In genomic region chr19:58396691-58397532, GRCh38 we compare ENCODE assay signal across 16 cellular contexts. TPM values are rescaled to one million over a fixed set of nuclear protein-coding genes. Genes with fewer than 3 reads are reported as not detected.
A peak's percentile ranks its signal among the peaks of the same experiment; 100 is the strongest.
DNase-seq lines count a peak whose midpoint lies in the region; FAIRE-seq and TF ChIP-seq lines count a peak whose summit lies in the region.
"Had no signal": no experiment of that assay in that cellular context is flagged by ENCODE, and none has a peak within 500 bp of the region (broad histone marks: within the 10 kb centered on the region; RNA-seq: fewer than 3 reads in every experiment).

No MANE protein-coding gene starts in this region.

- H3K4me3 ChIP-seq in iPS DF 6.9 (ENCODE audit: low read length): peak overlapping the region; percentile 21; the same call in 1 of the 2 replicates
- H3K4me3 ChIP-seq: colonic mucosa had no signal

- H3K36me3 ChIP-seq in iPS DF 6.9 (ENCODE audit: control insufficient read depth, insufficient read depth, low read length): peaks cover 23% of the 10 kb centered on the region

- peaks cover 10% of the 10 kb centered on the region; the same call in 1 of the 2 replicates for H3K4me1 ChIP-seq in iPS DF 6.9 (ENCODE audit: control insufficient read depth, insufficient read depth, low read length)

- no peaks in the 10 kb centered on the region; the same call in 1 of the 2 replicates for H3K27me3 ChIP-seq in iPS DF 6.9 (ENCODE audit: control insufficient read depth, insufficient read depth, low read length)

- TF ChIP-seq CTCF in GM20000 (IDR thresholded peaks at IDR 0.05; ENCODE audit: extremely low read depth, missing control alignments): no peak

- FAIRE-seq in frontal cortex (lab: Jason Lieb, UNC): no peak
- FAIRE-seq: GM18507 had no signal

- no peak overlapping the region for H3K27ac ChIP-seq in iPS DF 6.9 (ENCODE audit: low read length)
- H3K27ac ChIP-seq: colonic mucosa, GM23248, transverse colon had no signal

- DNase-seq in GM20000 (ENCODE audit: low spot score) (peak; percentile 18), iPS DF 6.9 (ENCODE audit: low read depth, low spot score) (no peak), retina (peak; percentile 52), frontal cortex (ENCODE audit: low spot score in 2 of 2) (no peak), Ammon's horn (ENCODE audit: low spot score) (no peak), DMS79 treated with DMSO at 0.1 percent for 48 hours (lab: John Stamatoyannopoulos, UW) (no peak)
- DNase-seq: activated CD4-positive, alpha-beta memory T cell treated with anti-CD3 and anti-CD28 coated beads for 36 hours; colonic mucosa; EL; NCI-H748 treated with DMSO at 0.1 percent for 48 hours; OCI-M1; transverse colon had no signal

- WGBS in iPS DF 6.9 (ENCODE audit: insufficient coverage, insufficient read length): no CpG with 5 or more reads among the region's 58 CpGs

- no peaks in the 10 kb centered on the region for H3K9me3 ChIP-seq in iPS DF 6.9 (ENCODE audit: control insufficient read depth, insufficient read depth, low read length)
- H3K9me3 ChIP-seq: colonic mucosa, transverse colon had no signal

TF ChIP-seq in PFSK-1, 5 proteins besides CTCF, POLR2A, EP300 and RAD21:
- 0 out of 2 replicates have a peak, but pooled peaks have one; percentile 29 for TF ChIP-seq POLR2AphosphoS5 (IDR thresholded peaks at IDR 0.05; ENCODE audit: low read depth, low read length)
- TF ChIP-seq SIN3A (IDR thresholded peaks at IDR 0.05; ENCODE audit: borderline replicate concordance, insufficient read depth, low read length): no peak

RNA-seq across cellular contexts. Expression of gene RNF225, which starts 1.5 kb away (rescaled TPM):
- polyA plus RNA-seq in PFSK-1 (2012; ENCODE audit: insufficient read length, low read depth): 0.29 TPM
- total RNA-seq in frontal cortex: not detected
- total RNA-seq: colonic mucosa, GM23248, left lobe of liver, transverse colon had no signal
- polyA plus RNA-seq: GM23248 had no signal

RNA-seq across cellular contexts. Expression of gene RPS5, which starts 9.8 kb away (rescaled TPM):
- 5,346 TPM for polyA plus RNA-seq in PFSK-1 (2012; ENCODE audit: insufficient read length, low read depth)
- total RNA-seq in frontal cortex: 2,200 TPM

RNA-seq across cellular contexts. Expression of gene ZNF584, which starts 11.5 kb away (rescaled TPM):
- 15.5 TPM for polyA plus RNA-seq in PFSK-1 (2012; ENCODE audit: insufficient read length, low read depth)
- total RNA-seq in frontal cortex: 11.8 TPM

RNA-seq across cellular contexts. Expression of gene ZNF837, which starts 16.1 kb away (rescaled TPM):
- polyA plus RNA-seq in PFSK-1 (2012; ENCODE audit: insufficient read length, low read depth): 4.5 TPM
- total RNA-seq in frontal cortex: 2.4 TPM

RNA-seq across cellular contexts. Expression of gene ZNF497, which starts 34.4 kb away (rescaled TPM):
- polyA plus RNA-seq in PFSK-1 (2012; ENCODE audit: insufficient read length, low read depth): 4.9 TPM
- 6.1 TPM for total RNA-seq in frontal cortex

Comparison
In these comparisons a context has a peak if more than half of its experiments do, and no peak if none do; other contexts are left out.
1. DNase-seq: peak in GM20000 (single experiment) and retina (single experiment); none in iPS DF 6.9 (single experiment), frontal cortex (0 of 2), Ammon's horn (single experiment) and DMS79 treated with DMSO at 0.1 percent for 48 hours (single experiment).